ENCODE assay signal across 11 cellular contexts in the genomic region with DNA sequence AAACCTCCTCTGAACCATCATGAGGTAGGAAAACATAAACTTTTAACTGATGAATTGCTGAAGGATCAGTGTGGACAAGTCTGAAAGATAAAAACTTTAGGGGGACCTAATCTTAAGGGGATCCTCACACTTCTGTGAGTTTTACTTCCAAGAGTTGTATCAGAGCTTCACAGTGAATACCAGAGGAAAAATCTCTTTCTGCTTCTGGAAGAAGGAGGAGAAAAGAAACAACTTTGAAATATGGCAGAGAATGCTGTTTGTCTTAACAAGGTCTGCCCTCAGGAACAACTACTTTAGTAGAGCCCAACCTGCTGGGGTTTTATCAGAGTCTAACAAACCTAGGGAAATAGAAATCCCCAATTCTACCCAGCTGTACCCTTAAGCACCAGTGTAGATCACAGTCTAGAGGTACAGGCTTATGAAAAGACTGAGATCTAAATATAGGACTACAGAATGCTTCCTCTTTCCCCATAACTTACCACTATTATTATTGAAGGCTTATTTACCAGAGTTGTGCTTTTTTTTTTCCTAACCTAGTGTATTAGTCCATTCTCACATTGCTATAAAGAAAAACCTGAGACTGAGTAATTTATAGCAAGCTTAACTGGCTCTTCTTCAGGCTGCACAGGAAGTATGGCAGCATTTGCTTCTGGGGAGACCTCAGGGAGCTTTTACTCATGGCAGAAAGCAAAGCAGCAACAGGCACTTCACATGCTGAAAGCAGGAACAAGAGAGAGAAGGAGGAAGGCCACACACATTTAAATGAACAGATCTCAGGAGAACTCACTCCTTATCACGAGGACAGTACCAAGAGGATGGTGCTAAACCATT.
A peak's percentile ranks its signal among the peaks of the same experiment; 100 is the strongest.
DNase-seq lines count a peak whose midpoint lies in the region; ATAC-seq and TF ChIP-seq lines count a peak whose summit lies in the region.
"Had no signal": no experiment of that assay in that cellular context is flagged by ENCODE, and none has a peak within 500 bp of the region (broad histone marks: within the 10 kb centered on the region; RNA-seq: fewer than 3 reads in every experiment).

No MANE protein-coding gene starts in this region.

- H3K36me3 ChIP-seq in heart right ventricle (no peaks in the 10 kb centered on the region), uterus (no peaks in the 10 kb centered on the region)

- ATAC-seq in GM18873 (IDR thresholded peaks at IDR 0.05; ENCODE audit: low FRiP score, unreplicated experiment): peak; percentile 61
- ATAC-seq in GM21619 (IDR thresholded peaks at IDR 0.05; ENCODE audit: unreplicated experiment): peak; percentile 67
- ATAC-seq in HG03432 (IDR thresholded peaks at IDR 0.05; ENCODE audit: unreplicated experiment): peak; percentile 62
- ATAC-seq in heart right ventricle: peak in 3 of 8 donors; percentile 32 to 50 (median 40)
- no peak for ATAC-seq in HG02970 (IDR thresholded peaks at IDR 0.05; ENCODE audit: low FRiP score, unreplicated experiment)

- DNase-seq in heart right ventricle (no peak), foreskin melanocyte (no peak), uterus (no peak), posterior cingulate gyrus (no peak)
- DNase-seq: activated naive CD8-positive, alpha-beta T cell treated with anti-CD3 and anti-CD28 coated beads, Interleukin-2, amount 10 ng/mL, durations not matched to agents 7 days and 5 days; effector memory CD4-positive, alpha-beta T cell; NCI-H2171 treated with DMSO at 0.1 percent for 48 hours had no signal

- intact Hi-C loops in heart right ventricle (cut with DNase I) (loop anchor here in 1 of 10 donors (5.0 kb wide), 1 partner anchor 39 kb away; no protein-coding TSS in a partner anchor), uterus (cut with DNase I; ENCODE audit: low total_unique reads) (no loop called here), posterior cingulate gyrus (cut with DNase I) (no loop called here)

- TF ChIP-seq CTCF in heart right ventricle (IDR thresholded peaks at IDR 0.05) (no peak), uterus (IDR thresholded peaks at IDR 0.05) (no peak)

- peaks cover 0 to 39% (median 22%) of the 10 kb centered on the region in 9 donors for H3K4me1 ChIP-seq in heart right ventricle
- no peaks in the 10 kb centered on the region for H3K4me1 ChIP-seq in uterus

- H3K27ac ChIP-seq in heart right ventricle (peak overlapping the region in 7 of 10 donors; percentile 18 to 63 (median 39)), uterus (no peak overlapping the region)

- WGBS in heart right ventricle, 2 donors: 92 to 96% methylated on average over 1 of the region's 1 CpG

- H3K4me3 ChIP-seq in heart right ventricle (no peak overlapping the region), uterus (no peak overlapping the region)

- TF ChIP-seq POLR2A in uterus (IDR thresholded peaks at IDR 0.05): no peak

- H3K9me3 ChIP-seq in heart right ventricle (no peaks in the 10 kb centered on the region), uterus (no peaks in the 10 kb centered on the region)

- H3K27me3 ChIP-seq in heart right ventricle: no peaks in the 10 kb centered on the region
- no peaks in the 10 kb centered on the region for H3K27me3 ChIP-seq in uterus

Comparison
In these comparisons a context has a peak if more than half of its experiments do, and no peak if none do; other contexts are left out.
1. H3K27ac ChIP-seq: peak in heart right ventricle (7 of 10); none in uterus (0 of 2).